In genomic region chr7:17870406-17870805, GRCh38 we compare ENCODE assay signal across 17 cellular contexts.
DNase-seq lines count a peak whose midpoint lies in the region; ATAC-seq and TF ChIP-seq lines count a peak whose summit lies in the region.
"Had no signal": no experiment of that assay in that cellular context is flagged by ENCODE, and none has a peak within 500 bp of the region (broad histone marks: within the 10 kb centered on the region; RNA-seq: fewer than 3 reads in every experiment).

No MANE protein-coding gene starts in this region.

- intact Hi-C loops in A673 (cut with micrococcal nuclease; ENCODE audit: unreplicated experiment) = no loop called here

- BruUV-seq in A673 (replicated peaks; lab: Mats Ljungman, UMichigan) = no TSS peak

- H3K36me3 ChIP-seq in A673 (ENCODE audit: insufficient read depth, low read length, poor library complexity, severe bottlenecking) = peaks cover 12% of the 10 kb centered on the region

- H3K4me3 Mint-ChIP-seq in activated CD4-positive, alpha-beta T cell treated with anti-CD3 and anti-CD28 coated beads, Interleukin-2, amount 10 ng/mL, durations not matched to agents 7 days and 5 days = no peak overlapping the region
- H3K4me3 Mint-ChIP-seq: B cell; CD4-positive, alpha-beta T cell; CD8-positive, alpha-beta T cell had no signal

- CTCF ChIA-PET in A673 (lab: Charles Lee) = no interaction called here
- CTCF ChIA-PET in activated CD4-positive, alpha-beta T cell treated with anti-CD3 and anti-CD28 coated beads, Interleukin-2, amount 10 ng/mL, durations not matched to agents 7 days and 5 days (lab: Charles Lee) = interaction anchor here (0.6 kb wide), 1 partner anchor 153 kb away, joined by 3 read pairs; no protein-coding TSS in a partner anchor

- H3K36me3 Mint-ChIP-seq in activated CD4-positive, alpha-beta T cell treated with anti-CD3 and anti-CD28 coated beads, Interleukin-2, amount 10 ng/mL, durations not matched to agents 7 days and 5 days (ENCODE audit: low read depth) = peaks cover 51% of the 10 kb centered on the region

- POLR2A ChIA-PET in A673 (lab: Charles Lee; ENCODE audit: low non-redundant PET) = no interaction called here
- POLR2A ChIA-PET in activated CD4-positive, alpha-beta T cell treated with anti-CD3 and anti-CD28 coated beads, Interleukin-2, amount 10 ng/mL, durations not matched to agents 7 days and 5 days (lab: Charles Lee) = no interaction called here

- H3K27me3 ChIP-seq in A673 (replicated peaks; ENCODE audit: insufficient read depth, low read depth, low read length, poor library complexity) = no peaks in the 10 kb centered on the region
- H3K27me3 ChIP-seq: BLaER1 treated with 17β-estradiol and CSF1 and Interleukin-3, amounts not matched to agents 10 nM and 100 nM had no signal

- H3K27me3 Mint-ChIP-seq in activated CD4-positive, alpha-beta T cell treated with anti-CD3 and anti-CD28 coated beads, Interleukin-2, amount 10 ng/mL, durations not matched to agents 7 days and 5 days = no peaks in the 10 kb centered on the region
- H3K27me3 Mint-ChIP-seq: B cell; CD4-positive, alpha-beta T cell had no signal

- DNase-seq in A673 (ENCODE audit: low spot score) (peak; percentile 90), NCI-H1436 (lab: John Stamatoyannopoulos, UW) (peak; percentile 9), NCI-H69 (lab: John Stamatoyannopoulos, UW) (peak; percentile 52), GM13977 (ENCODE audit: low spot score) (no peak)
- no peak for DNase-seq in activated CD4-positive, alpha-beta T cell treated with anti-CD3 and anti-CD28 coated beads, Interleukin-2, amount 10 ng/mL, durations not matched to agents 7 days and 5 days
- DNase-seq: 8988T; AML-193; Caco-2; Calu3; CD4-positive, alpha-beta T cell; CD8-positive, alpha-beta T cell; DMS79 treated with DMSO at 0.1 percent for 48 hours; GF-D8 had no signal

- H3K27ac Mint-ChIP-seq in activated CD4-positive, alpha-beta T cell treated with anti-CD3 and anti-CD28 coated beads, Interleukin-2, amount 10 ng/mL, durations not matched to agents 7 days and 5 days = no peak overlapping the region
- H3K27ac Mint-ChIP-seq: B cell; CD4-positive, alpha-beta T cell; CD8-positive, alpha-beta T cell had no signal

- peaks cover 7% of the 10 kb centered on the region for H3K9me3 ChIP-seq in A673 (ENCODE audit: low read depth, low read length, poor library complexity, severe bottlenecking)
- H3K9me3 ChIP-seq: Caco-2 had no signal

- no peak overlapping the region for H3K4me3 ChIP-seq in A673 (ENCODE audit: low read depth, low read length, poor library complexity, severe bottlenecking)
- H3K4me3 ChIP-seq: BLaER1 treated with 17β-estradiol and CSF1 and Interleukin-3, amounts not matched to agents 10 nM and 100 nM had no signal

- peaks cover 14% of the 10 kb centered on the region for H3K4me1 Mint-ChIP-seq in activated CD4-positive, alpha-beta T cell treated with anti-CD3 and anti-CD28 coated beads, Interleukin-2, amount 10 ng/mL, durations not matched to agents 7 days and 5 days
- H3K4me1 Mint-ChIP-seq: B cell had no signal

- no peak for ATAC-seq in GM18873 (IDR thresholded peaks at IDR 0.05; ENCODE audit: low FRiP score, unreplicated experiment)
- ATAC-seq: CD8-positive, alpha-beta T cell had no signal

- H3K9me3 Mint-ChIP-seq in activated CD4-positive, alpha-beta T cell treated with anti-CD3 and anti-CD28 coated beads, Interleukin-2, amount 10 ng/mL, durations not matched to agents 7 days and 5 days = peaks cover 7% of the 10 kb centered on the region
- H3K9me3 Mint-ChIP-seq: CD8-positive, alpha-beta T cell had no signal

- peaks cover 9% of the 10 kb centered on the region for H3K4me1 ChIP-seq in A673 (ENCODE audit: insufficient read depth, low read length, poor library complexity, severe bottlenecking)
- H3K4me1 ChIP-seq: BLaER1 treated with 17β-estradiol and CSF1 and Interleukin-3, amounts not matched to agents 10 nM and 100 nM; Caco-2 had no signal

- in situ Hi-C loops in GM13977 (cut with MboI; ENCODE audit: low pct_unique_long_range_greater_than_20kb, low sequenced_read_pairs, unreplicated experiment) = no loop called here

- peak overlapping the region; percentile 1 for H3K27ac ChIP-seq in A673 (ENCODE audit: low read depth, low read length, poor library complexity, severe bottlenecking)
- H3K27ac ChIP-seq: BLaER1 treated with 17β-estradiol and CSF1 and Interleukin-3, amounts not matched to agents 10 nM and 100 nM; C4-2B had no signal

- TF ChIP-seq CTCF in A673 (conservative IDR thresholded peaks at IDR 0.05; ENCODE audit: low read depth, low read length) (no peak), GM13977 (IDR thresholded peaks at IDR 0.05; ENCODE audit: extremely low read depth, insufficient read depth, missing control alignments) (no peak)

Comparison
In these comparisons a context has a peak if more than half of its experiments do, and no peak if none do; other contexts are left out.
1. DNase-seq: peak in A673 (single experiment), NCI-H1436 (single experiment) and NCI-H69 (single experiment); none in GM13977 (single experiment) and activated CD4-positive, alpha-beta T cell treated with anti-CD3 and anti-CD28 coated beads, Interleukin-2, amount 10 ng/mL, durations not matched to agents 7 days and 5 days (single experiment).